Comparison of ENCODE assay signal across 8 cellular contexts in the genomic region with DNA sequence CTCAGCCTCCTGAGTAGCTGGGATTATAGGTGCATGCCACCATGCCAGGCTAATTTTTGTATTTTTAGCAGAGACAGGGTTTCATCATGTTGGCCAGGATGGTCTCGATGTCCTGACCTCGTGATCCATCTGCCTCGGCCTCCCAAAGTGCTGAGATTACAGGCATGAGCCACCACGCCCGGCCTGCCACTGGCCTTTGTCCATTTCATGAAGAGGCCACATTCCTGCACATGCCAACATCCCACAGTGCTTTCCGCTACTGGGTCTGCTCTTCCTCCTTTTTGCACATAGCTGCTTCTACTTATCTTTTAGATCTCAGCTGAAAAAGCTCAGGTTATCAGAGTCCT. TPM values are rescaled to one million over a fixed set of nuclear protein-coding genes. Genes with fewer than 3 reads are reported as not detected.
DNase-seq lines count a peak whose midpoint lies in the region; ATAC-seq and TF ChIP-seq lines count a peak whose summit lies in the region.
"Not testable (repeated sequence)": the region's sequence is repeated elsewhere in the genome, so short reads cannot be mapped to it uniquely, and the experiment has no call there.

No MANE protein-coding gene starts in this region.

- H3K36me3 Mint-ChIP-seq in activated CD4-positive, alpha-beta T cell treated with anti-CD3 and anti-CD28 coated beads, Interleukin-2, amount 10 ng/mL, durations not matched to agents 24 days and 14 days (ENCODE audit: low read depth); activated naive CD4-positive, alpha-beta T cell treated with anti-CD3 and anti-CD28 coated beads, Interleukin-2, amount 50 U/mL, for 24 hours: not testable (repeated sequence)

- not testable (repeated sequence) for H4K20me1 ChIP-seq in BLaER1 treated with 17β-estradiol and CSF1 and Interleukin-3, amounts not matched to agents 10 nM and 100 nM; OCI-LY3 (ENCODE audit: insufficient read depth, low read length)

- H3K4me2 ChIP-seq in BLaER1 treated with 17β-estradiol and CSF1 and Interleukin-3, amounts not matched to agents 10 nM and 100 nM, result peak overlapping the region; percentile 66 to 93 (median 78)
- H3K4me2 ChIP-seq in OCI-LY3 (ENCODE audit: low read length), result peak overlapping the region; percentile 80
- not testable (repeated sequence) for H3K4me2 ChIP-seq in parathyroid adenoma (ENCODE audit: low read length)

- H3K27me3 ChIP-seq in BLaER1 treated with 17β-estradiol and CSF1 and Interleukin-3, amounts not matched to agents 10 nM and 100 nM; OCI-LY3 (ENCODE audit: low read depth, low read length); lower lobe of right lung (ENCODE audit: low read depth); parathyroid adenoma (ENCODE audit: control insufficient read depth, insufficient read depth, low read length); thyroid gland: not testable (repeated sequence)

- H3K79me2 ChIP-seq in OCI-LY3 (ENCODE audit: low read length); parathyroid adenoma: not testable (repeated sequence)

- H3K9me3 Mint-ChIP-seq in activated CD4-positive, alpha-beta T cell treated with anti-CD3 and anti-CD28 coated beads, Interleukin-2, amount 10 ng/mL, durations not matched to agents 24 days and 14 days; activated naive CD4-positive, alpha-beta T cell treated with anti-CD3 and anti-CD28 coated beads, Interleukin-2, amount 50 U/mL, for 24 hours: not testable (repeated sequence)

- peak; percentile 34 for DNase-seq in HT-29 (ENCODE audit: low spot score)
- not testable (repeated sequence) for DNase-seq in activated CD4-positive, alpha-beta T cell treated with anti-CD3 and anti-CD28 coated beads, Interleukin-2, amount 10 ng/mL, durations not matched to agents 24 days and 14 days; lower lobe of right lung; thyroid gland

- H3K4me1 ChIP-seq in BLaER1 treated with 17β-estradiol and CSF1 and Interleukin-3, amounts not matched to agents 10 nM and 100 nM, result peaks cover 64 to 89% (median 76%) of the 10 kb centered on the region in 10 experiments
- H3K4me1 ChIP-seq in OCI-LY3 (ENCODE audit: low read length), result peaks cover 56% of the 10 kb centered on the region
- peaks cover 62% of the 10 kb centered on the region for H3K4me1 ChIP-seq in lower lobe of right lung
- H3K4me1 ChIP-seq in parathyroid adenoma, result peaks cover 38% of the 10 kb centered on the region
- H3K4me1 ChIP-seq in thyroid gland, result peaks cover 44 to 68% of the 10 kb centered on the region in 2 donors

- 95 to 96% methylated on average over 6 of the region's 6 CpGs for WGBS in thyroid gland, 2 donors

- H3K9me3 ChIP-seq in BLaER1 treated with 17β-estradiol and CSF1 and Interleukin-3, amounts not matched to agents 10 nM and 100 nM (replicated peaks in 1 of 11); OCI-LY3 (ENCODE audit: insufficient read depth, low read length); lower lobe of right lung; parathyroid adenoma (ENCODE audit: control insufficient read depth, low read length); thyroid gland: not testable (repeated sequence)

- intact Hi-C loops in activated CD4-positive, alpha-beta T cell treated with anti-CD3 and anti-CD28 coated beads, Interleukin-2, amount 10 ng/mL, durations not matched to agents 24 days and 14 days (cut with micrococcal nuclease); lower lobe of right lung (cut with DNase I); thyroid gland (cut with DNase I): not testable (repeated sequence)

- not testable (repeated sequence) for H3K27me3 Mint-ChIP-seq in activated CD4-positive, alpha-beta T cell treated with anti-CD3 and anti-CD28 coated beads, Interleukin-2, amount 10 ng/mL, durations not matched to agents 24 days and 14 days; activated naive CD4-positive, alpha-beta T cell treated with anti-CD3 and anti-CD28 coated beads, Interleukin-2, amount 50 U/mL, for 24 hours

- peak overlapping the region; percentile 46 for H3K4me3 Mint-ChIP-seq in activated CD4-positive, alpha-beta T cell treated with anti-CD3 and anti-CD28 coated beads, Interleukin-2, amount 10 ng/mL, durations not matched to agents 24 days and 14 days
- peak overlapping the region; percentile 76 for H3K4me3 Mint-ChIP-seq in activated naive CD4-positive, alpha-beta T cell treated with anti-CD3 and anti-CD28 coated beads, Interleukin-2, amount 50 U/mL, for 24 hours

- not testable (repeated sequence) for H3K36me3 ChIP-seq in BLaER1 treated with 17β-estradiol and CSF1 and Interleukin-3, amounts not matched to agents 10 nM and 100 nM; OCI-LY3 (replicated peaks; ENCODE audit: low read depth, low read length); lower lobe of right lung; parathyroid adenoma (ENCODE audit: control insufficient read depth, insufficient read depth, low read length); thyroid gland

- TF ChIP-seq POLR2A in thyroid gland (IDR thresholded peaks at IDR 0.05), result not testable (repeated sequence)

- peak overlapping the region in 9 of 11 experiments; percentile 73 to 85 (median 78); a peak in 15 of 22 replicates for H3K27ac ChIP-seq in BLaER1 treated with 17β-estradiol and CSF1 and Interleukin-3, amounts not matched to agents 10 nM and 100 nM
- not testable (repeated sequence) for H3K27ac ChIP-seq in OCI-LY3 (ENCODE audit: low read length)
- H3K27ac ChIP-seq in lower lobe of right lung (peak overlapping the region; percentile 10), parathyroid adenoma (peak overlapping the region; percentile 32), thyroid gland (peak overlapping the region in 2 of 3 donors; percentile 25 to 96)

- not testable (repeated sequence) for ATAC-seq in lower lobe of right lung

- H3K27ac Mint-ChIP-seq in activated CD4-positive, alpha-beta T cell treated with anti-CD3 and anti-CD28 coated beads, Interleukin-2, amount 10 ng/mL, durations not matched to agents 24 days and 14 days, result peak overlapping the region; percentile 15
- peak overlapping the region; percentile 79 for H3K27ac Mint-ChIP-seq in activated naive CD4-positive, alpha-beta T cell treated with anti-CD3 and anti-CD28 coated beads, Interleukin-2, amount 50 U/mL, for 24 hours

- TF ChIP-seq CTCF in OCI-LY3 (IDR thresholded peaks at IDR 0.05; ENCODE audit: low read depth, low read length); lower lobe of right lung (IDR thresholded peaks at IDR 0.05); parathyroid adenoma (IDR thresholded peaks at IDR 0.05); thyroid gland (IDR thresholded peaks at IDR 0.05): not testable (repeated sequence)

- peaks cover 42% of the 10 kb centered on the region for H3K4me1 Mint-ChIP-seq in activated CD4-positive, alpha-beta T cell treated with anti-CD3 and anti-CD28 coated beads, Interleukin-2, amount 10 ng/mL, durations not matched to agents 24 days and 14 days
- H3K4me1 Mint-ChIP-seq in activated naive CD4-positive, alpha-beta T cell treated with anti-CD3 and anti-CD28 coated beads, Interleukin-2, amount 50 U/mL, for 24 hours, result peaks cover 54% of the 10 kb centered on the region

- not testable (repeated sequence) for H2AFZ ChIP-seq in OCI-LY3 (ENCODE audit: low read depth, low read length); parathyroid adenoma

- not testable (repeated sequence) for H3K4me3 ChIP-seq in BLaER1 treated with 17β-estradiol and CSF1 and Interleukin-3, amounts not matched to agents 10 nM and 100 nM; OCI-LY3 (ENCODE audit: low read length); lower lobe of right lung; parathyroid adenoma (ENCODE audit: low read depth, low read length); thyroid gland (replicated peaks in 1 of 3)

- peak overlapping the region in 1 of 11 experiments; percentile 3; a peak in 1 of 22 replicates for H3K9ac ChIP-seq in BLaER1 treated with 17β-estradiol and CSF1 and Interleukin-3, amounts not matched to agents 10 nM and 100 nM
- not testable (repeated sequence) for H3K9ac ChIP-seq in OCI-LY3 (ENCODE audit: low read length); parathyroid adenoma

RNA-seq across cellular contexts. Expression of a gene that starts 59.3 kb away (rescaled TPM):
- total RNA-seq in HT-29 (2014; rRNA removed; shearing (Covaris generic)), result 11.6 and 16.3 TPM in 2 replicates
- 51.3 and 52.2 TPM in 2 replicates for total RNA-seq in activated CD4-positive, alpha-beta T cell treated with anti-CD3 and anti-CD28 coated beads, Interleukin-2, amount 10 ng/mL, durations not matched to agents 24 days and 14 days
- 40.0 TPM for total RNA-seq in lower lobe of right lung
- 10 to 100 TPM; 45.4 to 81.9 (median 58.6) TPM for total RNA-seq in thyroid gland
